In genomic region chr12:124379938-124380754, GRCh38 we compare ENCODE assay signal across 8 cellular contexts.
DNase-seq lines count a peak whose midpoint lies in the region; ATAC-seq and TF ChIP-seq lines count a peak whose summit lies in the region.

No MANE protein-coding gene starts in this region.

- peaks cover 84% of the 10 kb centered on the region for H3K36me3 ChIP-seq in brain microvascular endothelial cell (replicated peaks)
- peaks cover 39 to 41% of the 10 kb centered on the region in 2 donors for H3K36me3 ChIP-seq in stomach smooth muscle (ENCODE audit: control insufficient read depth in 2 of 2, insufficient read depth in 2 of 2, low read length in 2 of 2)

- H3K27ac ChIP-seq in brain microvascular endothelial cell (peak overlapping the region; percentile 81), layer of hippocampus (ENCODE audit: low read depth, low read length) (peak overlapping the region; percentile 67), stomach smooth muscle (ENCODE audit: low read length) (peak overlapping the region; percentile 92)

- H3K4me1 ChIP-seq in stomach smooth muscle (ENCODE audit: control insufficient read depth, insufficient read depth, low read length) = peaks cover 47% of the 10 kb centered on the region

- H3K27me3 ChIP-seq in brain microvascular endothelial cell (replicated peaks) (no peaks in the 10 kb centered on the region), layer of hippocampus (ENCODE audit: control insufficient read depth, insufficient read depth, low read length) (no peaks in the 10 kb centered on the region), stomach smooth muscle (ENCODE audit: control insufficient read depth in 1 of 2, insufficient read depth in 2 of 2, low read length in 2 of 2) (no peaks in the 10 kb centered on the region)

- H3K9me3 ChIP-seq in stomach smooth muscle (ENCODE audit: control insufficient read depth in 2 of 2, low read length in 2 of 2) = no peaks in the 10 kb centered on the region

- H3K4me3 ChIP-seq in brain microvascular endothelial cell (ENCODE audit: low read depth, low read length) (no peak overlapping the region), stomach smooth muscle (ENCODE audit: low read length in 2 of 2) (peak overlapping the region in 1 of 2 donors; percentile 35)

- ATAC-seq in HG03460 (IDR thresholded peaks at IDR 0.05; ENCODE audit: unreplicated experiment) (no peak), HG02588 (IDR thresholded peaks at IDR 0.05; ENCODE audit: unreplicated experiment) (no peak)

- peak; percentile 77 for DNase-seq in HS-27A (ENCODE audit: low read depth)
- peak; percentile 85 for DNase-seq in brain microvascular endothelial cell
- no peak for DNase-seq in NAMALWA (ENCODE audit: low spot score)
- no peak for DNase-seq in cortex of kidney (lab: John Stamatoyannopoulos, UW)

- peak overlapping the region; percentile 48 to 60 for H3K9ac ChIP-seq in stomach smooth muscle (ENCODE audit: low read length in 2 of 2)

- in situ Hi-C loops in brain microvascular endothelial cell (cut with HindIII; ENCODE audit: low pct_ligation_motif_present, low sequenced_read_pairs) = loop anchor here (25.0 kb wide), 1 partner anchor 382 kb away; no protein-coding TSS in a partner anchor

- TF ChIP-seq CTCF in brain microvascular endothelial cell (IDR thresholded peaks at IDR 0.05; ENCODE audit: low read depth, low read length, missing control alignments) = peak; percentile 84

Comparison
In these comparisons a context has a peak if more than half of its experiments do, and no peak if none do; other contexts are left out.
1. DNase-seq: peak in HS-27A (single experiment) and brain microvascular endothelial cell (single experiment); none in NAMALWA (single experiment) and cortex of kidney (single experiment).
2. Peak in every context shown above with its lines, with median percentiles within 50 percentile points of each other: H3K27ac ChIP-seq.